Comparison of ENCODE assay signal across 1 cellular context in genomic region chr5:188488-189481, GRCh38.
TF ChIP-seq lines count a peak whose summit lies in the region.

No MANE protein-coding gene starts in this region.

TF ChIP-seq in HepG2, 621 proteins besides CTCF, POLR2A, EP300 and RAD21 (continued from another document and continues in another):
- TF ChIP-seq AHDC1 (CRISPR knock-in tag; IDR thresholded peaks at IDR 0.05; ENCODE audit: borderline replicate concordance): no peak
- no peak for TF ChIP-seq TBL1XR1 (IDR thresholded peaks at IDR 0.05; ENCODE audit: borderline replicate concordance, low read length, partially characterized antibody)
- TF ChIP-seq MYC (CRISPR knock-in tag; IDR thresholded peaks at IDR 0.05; ENCODE audit: borderline replicate concordance): no peak; the same call in 1 of the 2 replicates
- peak; percentile 70; the same call in 1 of the 2 replicates for TF ChIP-seq SPEN (CRISPR knock-in tag; IDR thresholded peaks at IDR 0.05; ENCODE audit: low read depth)
- TF ChIP-seq ZNF562 (CRISPR knock-in tag; IDR thresholded peaks at IDR 0.05; ENCODE audit: borderline replicate concordance): no peak
- TF ChIP-seq BHLHE40 (IDR thresholded peaks at IDR 0.05; ENCODE audit: low read length): no peak
- no peak for TF ChIP-seq TIGD3 (CRISPR knock-in tag; IDR thresholded peaks at IDR 0.05; ENCODE audit: borderline replicate concordance)
- no peak for TF ChIP-seq AKAP8 (CRISPR knock-in tag; IDR thresholded peaks at IDR 0.05)
- TF ChIP-seq SP4 (CRISPR knock-in tag; IDR thresholded peaks at IDR 0.05): no peak; the same call in 1 of the 2 replicates
- no peak for TF ChIP-seq ZBTB46 (CRISPR knock-in tag; IDR thresholded peaks at IDR 0.05; ENCODE audit: borderline replicate concordance)
- TF ChIP-seq KDM4B (CRISPR knock-in tag; IDR thresholded peaks at IDR 0.05): no peak
- TF ChIP-seq EEA1 (CRISPR knock-in tag; IDR thresholded peaks at IDR 0.05; ENCODE audit: borderline replicate concordance): no peak
- no peak for TF ChIP-seq RARG (CRISPR knock-in tag; IDR thresholded peaks at IDR 0.05; ENCODE audit: low read depth)
- no peak for TF ChIP-seq ZNF207 (IDR thresholded peaks at IDR 0.05; ENCODE audit: borderline replicate concordance)
- no peak for TF ChIP-seq ATAD3A (CRISPR knock-in tag; IDR thresholded peaks at IDR 0.05)
- 0 out of 2 replicates have a peak, but pooled peaks have one; percentile 24 for TF ChIP-seq TARDBP (CRISPR knock-in tag; IDR thresholded peaks at IDR 0.05)
- 0 out of 2 replicates have a peak, but pooled peaks have one; percentile 58 for TF ChIP-seq REPIN1 (CRISPR knock-in tag; IDR thresholded peaks at IDR 0.05; ENCODE audit: borderline replicate concordance, low read depth)
- TF ChIP-seq ZGPAT (CRISPR knock-in tag; IDR thresholded peaks at IDR 0.05): peak; percentile 35; the same call in 1 of the 2 replicates
- TF ChIP-seq AFF4 (CRISPR knock-in tag; IDR thresholded peaks at IDR 0.05): no peak
- no peak for TF ChIP-seq KAT8 (CRISPR knock-in tag; IDR thresholded peaks at IDR 0.05)
- TF ChIP-seq MYNN (CRISPR knock-in tag; IDR thresholded peaks at IDR 0.05; ENCODE audit: low read depth): no peak
- TF ChIP-seq ZBTB33 (CRISPR knock-in tag; IDR thresholded peaks at IDR 0.05): 0 out of 2 replicates have a peak, but pooled peaks have one; percentile 21
- no peak for TF ChIP-seq KLF11 (CRISPR knock-in tag; IDR thresholded peaks at IDR 0.05)
- no peak for TF ChIP-seq PCBP1 (IDR thresholded peaks at IDR 0.05; ENCODE audit: borderline replicate concordance, low read depth, low read length)
- TF ChIP-seq HNF4A (CRISPR knock-in tag; IDR thresholded peaks at IDR 0.05): peak; percentile 34
- TF ChIP-seq DR1 (CRISPR knock-in tag; IDR thresholded peaks at IDR 0.05): no peak; the same call in 1 of the 2 replicates
- TF ChIP-seq ARNT (IDR thresholded peaks at IDR 0.05): no peak
- no peak for TF ChIP-seq CENPBD1 (CRISPR knock-in tag; IDR thresholded peaks at IDR 0.05; ENCODE audit: borderline replicate concordance, low read depth)
- no peak for TF ChIP-seq ZNF597 (CRISPR knock-in tag; IDR thresholded peaks at IDR 0.05)
- no peak for TF ChIP-seq POLR2AphosphoS2 (IDR thresholded peaks at IDR 0.05; ENCODE audit: low read depth, low read length)
- peak; percentile 85; the same call in 1 of the 2 replicates for TF ChIP-seq KDM5B (CRISPR knock-in tag; IDR thresholded peaks at IDR 0.05; ENCODE audit: borderline replicate concordance)
- TF ChIP-seq FOXP1 (IDR thresholded peaks at IDR 0.05): no peak
- TF ChIP-seq FOXP1 (CRISPR knock-in tag; IDR thresholded peaks at IDR 0.05): no peak
- no peak for TF ChIP-seq CENPT (CRISPR knock-in tag; IDR thresholded peaks at IDR 0.05; ENCODE audit: low read depth)
- no peak for TF ChIP-seq E2F1 (CRISPR knock-in tag; IDR thresholded peaks at IDR 0.05)
- no peak for TF ChIP-seq ZNF83 (CRISPR knock-in tag; IDR thresholded peaks at IDR 0.05; ENCODE audit: borderline replicate concordance)
- no peak for TF ChIP-seq TCF12 (IDR thresholded peaks at IDR 0.05)
- no peak for TF ChIP-seq TCF12 (CRISPR knock-in tag; IDR thresholded peaks at IDR 0.05)
- TF ChIP-seq ZNF30 (CRISPR knock-in tag; IDR thresholded peaks at IDR 0.05): no peak
- no peak for TF ChIP-seq NR2F1 (CRISPR knock-in tag; IDR thresholded peaks at IDR 0.05)
- no peak for TF ChIP-seq BRD4 (CRISPR knock-in tag; IDR thresholded peaks at IDR 0.05)
- no peak for TF ChIP-seq NFE2 (CRISPR knock-in tag; IDR thresholded peaks at IDR 0.05)
- no peak for TF ChIP-seq ZNF264 (CRISPR knock-in tag; IDR thresholded peaks at IDR 0.05)
- TF ChIP-seq ZNF501 (CRISPR knock-in tag; IDR thresholded peaks at IDR 0.05): peak; percentile 81
